In the genomic region with DNA sequence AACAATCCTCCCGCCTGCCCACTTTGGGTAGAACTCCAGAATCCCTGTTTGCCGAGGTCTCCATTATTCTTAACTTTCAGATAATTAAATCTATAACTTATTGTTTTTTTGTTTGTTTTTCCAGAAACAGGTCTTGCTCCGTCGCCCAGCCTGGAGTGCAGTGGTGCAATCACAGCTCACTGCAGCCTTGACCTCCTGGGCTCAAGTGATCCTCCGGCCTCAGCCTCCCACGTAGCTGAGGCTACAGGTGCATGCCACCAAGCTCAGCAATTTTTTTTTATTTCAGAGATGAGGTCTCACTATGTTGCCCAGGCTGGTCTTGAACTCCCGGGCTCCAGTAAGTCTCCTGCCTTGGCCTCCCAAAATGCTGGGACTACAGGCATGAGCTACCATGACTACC, we compare ENCODE assay signal across 20 cellular contexts. TPM values are rescaled to one million over a fixed set of nuclear protein-coding genes. Genes with fewer than 3 reads are reported as not detected.
DNase-seq lines count a peak whose midpoint lies in the region; ATAC-seq, FAIRE-seq and TF ChIP-seq lines count a peak whose summit lies in the region.
"Had no signal": no experiment of that assay in that cellular context is flagged by ENCODE, and none has a peak within 500 bp of the region (broad histone marks: within the 10 kb centered on the region; RNA-seq: fewer than 3 reads in every experiment).

No MANE protein-coding gene starts in this region.

- in situ Hi-C loops in HepG2 (cut with HindIII; ENCODE audit: extremely low pct_ligation_motif_present, low pct_unique_long_range_greater_than_20kb) = no loop called here

- no peak for TF ChIP-seq RAD21 in HepG2 (CRISPR knock-in tag; IDR thresholded peaks at IDR 0.05)

- H3K9me3 ChIP-seq in HepG2 (ENCODE audit: low read length) (no peaks in the 10 kb centered on the region), right lobe of liver (no peaks in the 10 kb centered on the region), prostate gland (no peaks in the 10 kb centered on the region)

- POLR2A ChIA-PET in HepG2 (lab: Yijun Ruan, JAX) = interaction anchor here (1.6 to 23.7 kb wide), 3 partner anchors 10 to 30 kb away, joined by 5 to 624 read pairs (median 7); a partner anchor contains a TSS

- FAIRE-seq in HepG2 (lab: Jason Lieb, UNC) = no peak
- FAIRE-seq: bronchial epithelial cell, GM18507 had no signal

- H3K27me3 ChIP-seq in HepG2 (ENCODE audit: control insufficient read depth in 1 of 2, insufficient read depth in 2 of 2, low read length in 2 of 2) (no peaks in the 10 kb centered on the region), right lobe of liver (no peaks in the 10 kb centered on the region), prostate gland (replicated peaks; ENCODE audit: insufficient read depth) (no peaks in the 10 kb centered on the region)

- peak overlapping the region; percentile 52 for H3K27ac Mint-ChIP-seq in endothelial cell (ENCODE audit: unreplicated experiment)
- H3K27ac Mint-ChIP-seq: memory B cell had no signal

- no peak for TF ChIP-seq EP300 in HepG2 (IDR thresholded peaks at IDR 0.05; ENCODE audit: low read depth in 2 of 2, low read length in 2 of 2)
- no peak for TF ChIP-seq EP300 in HepG2 (CRISPR knock-in tag; IDR thresholded peaks at IDR 0.05; ENCODE audit: borderline replicate concordance)

- H3K27me3 Mint-ChIP-seq in endothelial cell (ENCODE audit: unreplicated experiment) = peaks cover 10% of the 10 kb centered on the region
- H3K27me3 Mint-ChIP-seq: memory B cell had no signal

- peaks cover 93% of the 10 kb centered on the region for H4K20me1 ChIP-seq in HepG2 (ENCODE audit: insufficient read depth, low read length)

- WGBS in HepG2 (ENCODE audit: low lambda C conversion rate) = 93% methylated on average over 7 of the region's 7 CpGs
- 51% methylated on average over 7 of the region's 7 CpGs for WGBS in right lobe of liver (ENCODE audit: insufficient coverage, low coverage, low lambda C conversion rate, missing lambda C conversion rate)
- WGBS in prostate gland = 76% methylated on average over 7 of the region's 7 CpGs

- no TSS peak for BruUV-seq in HepG2 (replicated peaks; lab: Mats Ljungman, UMichigan)

- TF ChIP-seq POLR2A in HepG2 (IDR thresholded peaks at IDR 0.05; ENCODE audit: insufficient read depth in 1 of 2, low read depth in 2 of 2, low read length in 2 of 2) (no peak), right lobe of liver (IDR thresholded peaks at IDR 0.05) (no peak), prostate gland (IDR thresholded peaks at IDR 0.05) (no peak)

- H3K4me3 ChIP-seq in HepG2 (replicated peaks in 1 of 3; ENCODE audit: insufficient read depth in 1 of 3, low read depth in 2 of 3, low read length in 3 of 3) (no peak overlapping the region), right lobe of liver (no peak overlapping the region), prostate gland (no peak overlapping the region)
- H3K4me3 ChIP-seq: PC-9 had no signal

- H3K4me2 ChIP-seq in HepG2 (ENCODE audit: low read depth, low read length) = no peak overlapping the region
- H3K4me2 ChIP-seq: PC-9 had no signal

- H3K4me3 Mint-ChIP-seq in endothelial cell (ENCODE audit: unreplicated experiment) = no peak overlapping the region
- H3K4me3 Mint-ChIP-seq: memory B cell had no signal

- no peak for TF ChIP-seq CTCF in HepG2 (CRISPR knock-in tag; IDR thresholded peaks at IDR 0.05)
- TF ChIP-seq CTCF in right lobe of liver (IDR thresholded peaks at IDR 0.05) = no peak
- no peak for TF ChIP-seq CTCF in endothelial cell (IDR thresholded peaks at IDR 0.05; ENCODE audit: unreplicated experiment)
- TF ChIP-seq CTCF in prostate gland (IDR thresholded peaks at IDR 0.05) = no peak

- H3K4me1 ChIP-seq in HepG2 (ENCODE audit: insufficient read depth, low read length) (peaks cover 89% of the 10 kb centered on the region), right lobe of liver (peaks cover 0 to 36% (median 16%) of the 10 kb centered on the region in 4 donors), prostate gland (replicated peaks) (peaks cover under 1% of the 10 kb centered on the region)

- ATAC-seq in HepG2 = no peak
- ATAC-seq in right lobe of liver = no peak
- no peak for ATAC-seq in HG03521 (IDR thresholded peaks at IDR 0.05; ENCODE audit: unreplicated experiment)
- no peak for ATAC-seq in HG03175 (IDR thresholded peaks at IDR 0.05; ENCODE audit: unreplicated experiment)

- H3K9ac ChIP-seq in HepG2 (ENCODE audit: insufficient read depth, low read depth, low read length) = no peak overlapping the region

- DNase-seq in HepG2 (ENCODE audit: low spot score) = no peak
- DNase-seq in right lobe of liver = no peak
- DNase-seq in endothelial cell (ENCODE audit: low spot score) = no peak
- DNase-seq in prostate gland (ENCODE audit: low spot score) = no peak
- DNase-seq in activated gamma-delta T cell (lab: John Stamatoyannopoulos, UW) = no peak
- DNase-seq in activated effector memory CD4-positive, alpha-beta T cell treated with Interleukin-2 at 50 U/mL for 16 hours = no peak
- DNase-seq: activated CD8-positive, alpha-beta memory T cell treated with anti-CD3 and anti-CD28 coated beads for 24 hours; activated gamma-delta T cell treated with Interleukin-2 at 50 U/mL for 16 hours; effector CD8-positive, alpha-beta T cell; NCI-H1694 treated with DMSO at 0.1 percent for 48 hours; NCI-H526; nucleus accumbens; PC-9; stimulated activated CD4-positive, alpha-beta T cell treated with anti-CD3 and anti-CD28 coated beads, Interleukin-12 subunit alpha, Interleukin-12 subunit beta, amount 100 ng/mL, for 4 hours; WERI-Rb-1 had no signal

- H3K36me3 ChIP-seq in HepG2 (replicated peaks in 1 of 2; ENCODE audit: control insufficient read depth in 1 of 2, insufficient read depth in 2 of 2, low read length in 2 of 2) (peaks cover 35 to 76% of the 10 kb centered on the region in 2 experiments), right lobe of liver (no peaks in the 10 kb centered on the region), prostate gland (no peaks in the 10 kb centered on the region)

- H3K9me3 Mint-ChIP-seq in endothelial cell (ENCODE audit: unreplicated experiment) = no peaks in the 10 kb centered on the region
- H3K9me3 Mint-ChIP-seq: memory B cell had no signal

- H3K79me2 ChIP-seq in HepG2 (ENCODE audit: insufficient read depth, low read length) = peaks cover 98% of the 10 kb centered on the region

- intact Hi-C loops in HepG2 (cut with micrococcal nuclease; ENCODE audit: unreplicated experiment) (no loop called here), right lobe of liver (cut with DNase I) (no loop called here), prostate gland (cut with DNase I) (no loop called here)

- H3K27ac ChIP-seq in HepG2 (ENCODE audit: extremely low read length, insufficient read depth, low read length) (no peak overlapping the region), right lobe of liver (no peak overlapping the region), prostate gland (peak overlapping the region; percentile 59 to 87)
- H3K27ac ChIP-seq: WERI-Rb-1 had no signal

- peaks cover 42% of the 10 kb centered on the region for H3K36me3 Mint-ChIP-seq in endothelial cell (ENCODE audit: low read depth, unreplicated experiment)

- no peak overlapping the region for H2AFZ ChIP-seq in HepG2 (ENCODE audit: low read length)
- H2AFZ ChIP-seq: PC-9 had no signal

- CTCF ChIA-PET in HepG2 (lab: Yijun Ruan, JAX; ENCODE audit: low intra/inter-chr PET ratio, low total read pairs) = no interaction called here

- peaks cover 44% of the 10 kb centered on the region for H3K4me1 Mint-ChIP-seq in endothelial cell (ENCODE audit: unreplicated experiment)

TF ChIP-seq in HepG2, 621 proteins besides CTCF, POLR2A, EP300 and RAD21 (continues in another document):
- no peak for TF ChIP-seq SIN3B (IDR thresholded peaks at IDR 0.05; ENCODE audit: low read length)
- no peak for TF ChIP-seq KLF6 (CRISPR knock-in tag; IDR thresholded peaks at IDR 0.05)
- no peak for TF ChIP-seq ZMAT3 (CRISPR knock-in tag; conservative IDR thresholded peaks at IDR 0.05)
- TF ChIP-seq, protein P1, sequence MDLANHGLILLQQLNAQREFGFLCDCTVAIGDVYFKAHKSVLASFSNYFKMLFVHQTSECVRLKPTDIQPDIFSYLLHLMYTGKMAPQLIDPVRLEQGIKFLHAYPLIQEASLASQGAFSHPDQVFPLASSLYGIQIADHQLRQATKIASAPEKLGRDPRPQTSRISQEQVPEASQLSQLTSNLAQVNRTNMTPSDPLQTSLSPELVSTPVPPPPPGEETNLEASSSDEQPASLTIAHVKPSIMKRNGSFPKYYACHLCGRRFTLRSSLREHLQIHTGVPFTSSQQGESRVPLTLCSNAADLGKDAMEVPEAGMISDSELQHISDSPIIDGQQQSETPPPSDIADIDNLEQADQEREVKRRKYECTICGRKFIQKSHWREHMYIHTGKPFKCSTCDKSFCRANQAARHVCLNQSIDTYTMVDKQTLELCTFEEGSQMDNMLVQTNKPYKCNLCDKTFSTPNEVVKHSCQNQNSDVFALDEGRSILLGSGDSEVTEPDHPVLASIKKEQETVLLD (CRISPR knock-in tag; IDR thresholded peaks at IDR 0.05; ENCODE audit: low read depth) = no peak
- TF ChIP-seq DMAP1 (CRISPR knock-in tag; IDR thresholded peaks at IDR 0.05) = no peak

RNA-seq across cellular contexts. Expression of a gene that starts 28.8 kb away (rescaled TPM):
- total RNA-seq in HepG2 (2016; rRNA removed; fragmentation: Illumina TruSeq; extraction: Trizol) (53.9 and 71.9 TPM in 2 replicates), right lobe of liver (10 to 100 TPM in 5 of 6 experiments, 1 to 10 TPM in 1; 7.8 to 25.7 (median 13.8) TPM), endothelial cell (ENCODE audit: unreplicated experiment) (109 TPM), prostate gland (10 to 100 TPM; 19.9 to 70.9 TPM)
- total RNA-seq in HepG2 (2016; cell fraction: cytosol; rRNA removed; fragmentation: Illumina TruSeq; extraction: Trizol; ENCODE audit: low read depth) = 45.3 and 50.7 TPM in 2 replicates
- total RNA-seq in HepG2 (2016; cell fraction: insoluble cytoplasmic fraction; rRNA removed; fragmentation: Illumina TruSeq; extraction: Trizol) = 54.7 and 64.5 TPM in 2 replicates
- total RNA-seq in HepG2 (2016; cell fraction: membrane; rRNA removed; fragmentation: Illumina TruSeq; extraction: Trizol) = 30.6 and 34.0 TPM in 2 replicates
- total RNA-seq in HepG2 (2016; cell fraction: nucleus; rRNA removed; fragmentation: Illumina TruSeq; extraction: Trizol) = 90.9 and 106 TPM in 2 replicates
- polyA plus RNA-seq in HepG2 (2011; rRNA removed) = 81.4 and 84.7 TPM in 2 replicates
- polyA plus RNA-seq in HepG2 (2011; cell fraction: cytosol; rRNA removed) = 41.2 and 45.2 TPM in 2 replicates
- 139 and 149 TPM in 2 replicates for polyA plus RNA-seq in HepG2 (2011; cell fraction: nucleus; rRNA removed)
- polyA plus RNA-seq in HepG2 (2012) = 50.4 and 60.2 TPM in 2 replicates
- polyA plus RNA-seq in HepG2 (2016; cell fraction: cytosol; fragmentation: Illumina TruSeq; extraction: Trizol; ENCODE audit: low read depth) = 1.9 and 2.5 TPM in 2 replicates
- polyA plus RNA-seq in HepG2 (2016; cell fraction: insoluble cytoplasmic fraction; fragmentation: Illumina TruSeq; extraction: Trizol; ENCODE audit: low read depth) = 42.7 and 55.7 TPM in 2 replicates
- 7.9 and 9.1 TPM in 2 replicates for polyA plus RNA-seq in HepG2 (2016; cell fraction: membrane; fragmentation: Illumina TruSeq; extraction: Trizol; ENCODE audit: low read depth)
- 103 and 106 TPM in 2 replicates for polyA plus RNA-seq in HepG2 (2016; cell fraction: nucleus; fragmentation: Illumina TruSeq; extraction: Trizol; ENCODE audit: insufficient read depth, low read depth)
- 14.1 and 79.4 TPM in 2 replicates for polyA minus RNA-seq in HepG2 (2011; rRNA and poly(A)+ RNA removed; ENCODE audit: low replicate concordance)
- polyA minus RNA-seq in HepG2 (2011; cell fraction: cytosol; rRNA and poly(A)+ RNA removed) = 66.7 and 69.5 TPM in 2 replicates
- polyA minus RNA-seq in HepG2 (2011; cell fraction: nucleus; rRNA and poly(A)+ RNA removed) = 190 and 220 TPM in 2 replicates

Comparison
In these comparisons a context has a peak if more than half of its experiments do, and no peak if none do; other contexts are left out.
1. H3K27ac ChIP-seq: peak in prostate gland (2 of 2); none in HepG2 (single experiment) and right lobe of liver (0 of 3).